37 cellular contexts compared by ENCODE assay signal in genomic region chr4:3022112-3022511, GRCh38. TPM values are rescaled to one million over a fixed set of nuclear protein-coding genes. Genes with fewer than 3 reads are reported as not detected.
"Had no signal": no experiment of that assay in that cellular context is flagged by ENCODE, and none has a peak within 500 bp of the region (broad histone marks: within the 10 kb centered on the region; RNA-seq: fewer than 3 reads in every experiment).

No MANE protein-coding gene starts in this region.

- H3K9me3 ChIP-seq: ascending aorta, MG63 had no signal

- H3K4me1 Mint-ChIP-seq: activated naive CD4-positive, alpha-beta T cell treated with anti-CD3 and anti-CD28 coated beads, Interleukin-2, amount 50 U/mL, for 24 hours; activated naive CD8-positive, alpha-beta T cell treated with anti-CD3 and anti-CD28 coated beads, Interleukin-2, amount 10 ng/mL, durations not matched to agents 7 days and 5 days had no signal

- H3K27ac Mint-ChIP-seq: activated CD8-positive, alpha-beta T cell treated with anti-CD3 and anti-CD28 coated beads, Interleukin-2, amount 10 ng/mL, durations not matched to agents 7 days and 5 days; activated naive CD4-positive, alpha-beta T cell treated with anti-CD3 and anti-CD28 coated beads, Interleukin-2, amount 50 U/mL, for 24 hours; activated naive CD8-positive, alpha-beta T cell treated with anti-CD3 and anti-CD28 coated beads, Interleukin-2, amount 10 ng/mL, durations not matched to agents 7 days and 5 days; activated T-cell treated with anti-CD3 and anti-CD28 coated beads, Interleukin-2, amount 50 U/mL, for 24 hours; activated T-helper 2 cell treated with anti-CD3 and anti-CD28 coated beads, Interferon-gamma antibody, Interleukin-2, Interleukin-4, amounts not matched to agents 10 μg/mL and 5 μg/mL and 100 μg/mL, durations not matched to agents 14 hours and 24 hours and 36 hours; IgD-negative memory B cell had no signal

- H3K4me3 Mint-ChIP-seq: activated CD8-positive, alpha-beta T cell treated with anti-CD3 and anti-CD28 coated beads, Interleukin-2, amount 10 ng/mL, durations not matched to agents 7 days and 5 days; activated naive CD4-positive, alpha-beta T cell treated with anti-CD3 and anti-CD28 coated beads, Interleukin-2, amount 50 U/mL, for 24 hours; activated naive CD8-positive, alpha-beta T cell treated with anti-CD3 and anti-CD28 coated beads, Interleukin-2, amount 10 ng/mL, durations not matched to agents 7 days and 5 days; activated T-cell treated with anti-CD3 and anti-CD28 coated beads, Interleukin-2, amount 50 U/mL, for 24 hours; IgD-negative memory B cell had no signal

- H3K4me3 ChIP-seq: ascending aorta, cardiac muscle cell, MG63, PC-9 had no signal

- DNase-seq: activated CD4-positive, alpha-beta T cell treated with anti-CD3 and anti-CD28 coated beads for 1 hour; activated CD4-positive, alpha-beta T cell treated with anti-CD3 and anti-CD28 coated beads for 48 hours; activated CD4-positive, alpha-beta T cell treated with anti-CD3 and anti-CD28 coated beads, Interleukin-2, amount 50 U/mL, for 48 hours; activated CD4-positive, CD25-positive, alpha-beta regulatory T cell; activated CD8-positive, alpha-beta T cell treated with anti-CD3 and anti-CD28 coated beads, Interleukin-2, amount 10 ng/mL, durations not matched to agents 7 days and 5 days; activated gamma-delta T cell; activated naive CD4-positive, alpha-beta T cell treated with Interleukin-2 at 50 U/mL for 16 hours; activated naive CD8-positive, alpha-beta T cell treated with anti-CD3 and anti-CD28 coated beads, Interleukin-2, amount 10 ng/mL, durations not matched to agents 7 days and 5 days; activated T-cell treated with anti-CD3 and anti-CD28 coated beads, Interleukin-2, amount 50 U/mL, for 24 hours; amygdala; Karpas-422; KBM-7; MG63; NCI-H1092; NCI-H146; NCI-H187; NCI-H2029 treated with DMSO at 0.1 percent for 48 hours; NCI-H2107; NCI-H2171; NCI-H510A; NCI-H526; NCI-H748 treated with DMSO at 0.1 percent for 48 hours; NK-92 treated with Interleukin-12 subunit alpha and Interleukin-12 subunit beta, amount 100 ng/mL, for 24 hours; PC-9; SIG-M5; SW 1271; T1000; WERI-Rb-1 had no signal

- H3K36me3 Mint-ChIP-seq: activated naive CD4-positive, alpha-beta T cell treated with anti-CD3 and anti-CD28 coated beads, Interleukin-2, amount 50 U/mL, for 24 hours; activated naive CD8-positive, alpha-beta T cell treated with anti-CD3 and anti-CD28 coated beads, Interleukin-2, amount 10 ng/mL, durations not matched to agents 7 days and 5 days had no signal

- H3K27me3 Mint-ChIP-seq: activated naive CD4-positive, alpha-beta T cell treated with anti-CD3 and anti-CD28 coated beads, Interleukin-2, amount 50 U/mL, for 24 hours had no signal

- ATAC-seq: activated CD8-positive, alpha-beta T cell treated with anti-CD3 and anti-CD28 coated beads, Interleukin-2, amount 10 ng/mL, durations not matched to agents 7 days and 5 days; Right ventricle myocardium inferior had no signal

RNA-seq across cellular contexts. Expression of gene HTT-AS, which starts 52.2 kb away (rescaled TPM):
- total RNA-seq: activated CD8-positive, alpha-beta T cell treated with anti-CD3 and anti-CD28 coated beads, Interleukin-2, amount 10 ng/mL, durations not matched to agents 7 days and 5 days; activated naive CD8-positive, alpha-beta T cell treated with anti-CD3 and anti-CD28 coated beads, Interleukin-2, amount 10 ng/mL, durations not matched to agents 7 days and 5 days; activated T-helper 2 cell treated with anti-CD3 and anti-CD28 coated beads, Interferon-gamma antibody, Interleukin-2, Interleukin-4, amounts not matched to agents 10 μg/mL and 5 μg/mL and 100 μg/mL, durations not matched to agents 14 hours and 24 hours and 36 hours; ascending aorta; cardiac muscle cell; OCI-LY7; PC-9; Right ventricle myocardium inferior; SK-MEL-5; T-helper 2 cell treated with Interferon-gamma antibody and Interleukin-4, amounts not matched to agents 100 ng/mL and 5 ng/mL, for 36 hours had no signal
